In genomic region chr5:177383181-177383580, GRCh38 we compare ENCODE assay signal across 14 cellular contexts. TPM values are rescaled to one million over a fixed set of nuclear protein-coding genes. Genes with fewer than 3 reads are reported as not detected.
"Had no signal": no experiment of that assay in that cellular context is flagged by ENCODE, and none has a peak within 500 bp of the region (broad histone marks: within the 10 kb centered on the region; RNA-seq: fewer than 3 reads in every experiment).

No MANE protein-coding gene starts in this region.

- H3K4me3 ChIP-seq: SJCRH30 had no signal

- DNase-seq: NCI-H1048, NCI-H1105, NCI-H1417, NCI-H1436 treated with DMSO at 0.1 percent for 48 hours, NCI-H187 treated with DMSO at 0.1 percent for 48 hours, NCI-H2029 treated with DMSO at 0.1 percent for 48 hours, NCI-H2171 treated with DMSO at 0.1 percent for 48 hours, NCI-H345, NCI-H526 treated with DMSO at 0.1 percent for 48 hours, NCI-H774, SJCRH30 had no signal

- H3K27ac ChIP-seq: SJCRH30 had no signal

- H3K9me3 ChIP-seq: SJCRH30 had no signal

- H3K36me3 ChIP-seq: SJCRH30 had no signal

- H3K4me1 ChIP-seq: SJCRH30 had no signal

RNA-seq across cellular contexts. Expression of gene SLC34A1, which starts 1.1 kb away (rescaled TPM):
- total RNA-seq: HT-29, LHCN-M2, MCF 10A, SJCRH30 had no signal

RNA-seq across cellular contexts. Expression of gene PFN3, which starts 17.3 kb away (rescaled TPM):
- total RNA-seq: HT-29, LHCN-M2, MCF 10A, SJCRH30 had no signal
